In genomic region chr2:190335225-190335559, GRCh38 we compare ENCODE assay signal across 28 cellular contexts. TPM values are rescaled to one million over a fixed set of nuclear protein-coding genes. Genes with fewer than 3 reads are reported as not detected.
DNase-seq lines count a peak whose midpoint lies in the region; ATAC-seq, FAIRE-seq and TF ChIP-seq lines count a peak whose summit lies in the region.
"Had no signal": no experiment of that assay in that cellular context is flagged by ENCODE, and none has a peak within 500 bp of the region (broad histone marks: within the 10 kb centered on the region; RNA-seq: fewer than 3 reads in every experiment).

No MANE protein-coding gene starts in this region.

- ATAC-seq in pancreas, result peak; percentile 58 to 73 (median 68)
- no peak for ATAC-seq in CD4-positive, alpha-beta T cell (ENCODE audit: poor library complexity)
- no peak for ATAC-seq in HG03342 (IDR thresholded peaks at IDR 0.05; ENCODE audit: unreplicated experiment)
- ATAC-seq: gastroesophageal sphincter, GM12878 had no signal

- H3K4me1 Mint-ChIP-seq in Caco-2 (ENCODE audit: low read depth, unreplicated experiment), result peaks cover 16% of the 10 kb centered on the region
- H3K4me1 Mint-ChIP-seq in CD4-positive, alpha-beta T cell (ENCODE audit: low read depth), result no peaks in the 10 kb centered on the region
- H3K4me1 Mint-ChIP-seq: activated CD4-positive, alpha-beta memory T cell treated with anti-CD3 and anti-CD28 coated beads, Interleukin-2, amount 10 ng/mL, durations not matched to agents 7 days and 5 days; CD4-positive, alpha-beta memory T cell; immature natural killer cell; nephron had no signal

- no peak overlapping the region; the same call in 1 of the 2 replicates for H3K4me3 ChIP-seq in Caco-2 (ENCODE audit: low read depth, low read length)
- H3K4me3 ChIP-seq in pancreas, result peak overlapping the region in 2 of 4 donors; percentile 8 to 9
- no peak overlapping the region for H3K4me3 ChIP-seq in BE2C (ENCODE audit: low read depth, low read length)
- H3K4me3 ChIP-seq: dorsolateral prefrontal cortex, gastroesophageal sphincter, GM12878, lower lobe of right lung, SJCRH30 had no signal

- intact Hi-C loops in Caco-2 (cut with micrococcal nuclease; ENCODE audit: unreplicated experiment) (loop anchor here (1.0 to 2.0 kb wide), 2 partner anchors 8 to 176 kb away; partner anchors contain the start of gene INPP1), pancreas (cut with DNase I) (no loop called here)
- intact Hi-C loops in CD4-positive, alpha-beta T cell (cut with DNase I, micrococcal nuclease), result no loop called here

- H3K27ac ChIP-seq in pancreas, result peak overlapping the region in 2 of 4 donors; percentile 73 to 77
- no peak overlapping the region for H3K27ac ChIP-seq in CD4-positive, alpha-beta T cell (ENCODE audit: low read depth, low read length)
- H3K27ac ChIP-seq: dorsolateral prefrontal cortex, gastroesophageal sphincter, SJCRH30 had no signal

- H3K9me3 ChIP-seq in Caco-2 (no peaks in the 10 kb centered on the region), pancreas (no peaks in the 10 kb centered on the region), BE2C (no peaks in the 10 kb centered on the region)
- H3K9me3 ChIP-seq in CD4-positive, alpha-beta T cell (ENCODE audit: control insufficient read depth, low read length), result no peaks in the 10 kb centered on the region
- H3K9me3 ChIP-seq: gastroesophageal sphincter, lower lobe of right lung, Peyer's patch had no signal

- no peak for DNase-seq in Caco-2
- DNase-seq in amniotic epithelial cell (ENCODE audit: low read depth), result peak; percentile 71
- peak; percentile 18 for DNase-seq in kidney glomerular epithelial cell (lab: John Stamatoyannopoulos, UW)
- DNase-seq in pancreas, result no peak
- DNase-seq in OCI-M1 (lab: John Stamatoyannopoulos, UW), result no peak
- no peak for DNase-seq in CD4-positive, alpha-beta T cell
- no peak for DNase-seq in BE2C
- DNase-seq: activated CD4-positive, alpha-beta memory T cell treated with anti-CD3 and anti-CD28 coated beads, Interleukin-2, amount 10 ng/mL, durations not matched to agents 7 days and 5 days; activated CD8-positive, alpha-beta memory T cell treated with anti-CD3 and anti-CD28 coated beads, Interleukin-2, amount 50 U/mL, for 4 hours; activated naive CD4-positive, alpha-beta T cell treated with anti-CD3 and anti-CD28 coated beads for 36 hours; AML-193; CD4-positive, alpha-beta memory T cell; dorsolateral prefrontal cortex; immature natural killer cell; lower lobe of right lung; NCI-H146; NCI-H2107; Peyer's patch; SJCRH30; stimulated activated naive CD4-positive, alpha-beta T cell; T-helper 9 cell had no signal

- H3K4me3 Mint-ChIP-seq in Caco-2 (ENCODE audit: unreplicated experiment), result peak overlapping the region; percentile 61
- H3K4me3 Mint-ChIP-seq in CD4-positive, alpha-beta T cell, result no peak overlapping the region
- H3K4me3 Mint-ChIP-seq: activated CD4-positive, alpha-beta memory T cell treated with anti-CD3 and anti-CD28 coated beads, Interleukin-2, amount 10 ng/mL, durations not matched to agents 7 days and 5 days; activated naive CD4-positive, alpha-beta T cell treated with anti-CD3 and anti-CD28 coated beads for 36 hours; activated T-helper 1 cell treated with anti-CD3 and anti-CD28 coated beads, Interleukin-12 subunit alpha, Interleukin-12 subunit beta, Interleukin-2, Interleukin-4 antibody, amounts not matched to agents 30 ng/mL and 10 ng/mL and 1 ng/mL, durations not matched to agents 14 hours and 24 hours and 36 hours; brain; CD4-positive, alpha-beta memory T cell; immature natural killer cell; nephron had no signal

- POLR2A ChIA-PET in Caco-2 (lab: Charles Lee), result no interaction called here
- POLR2A ChIA-PET in CD4-positive, alpha-beta T cell (lab: Charles Lee), result no interaction called here

- no peak for TF ChIP-seq CTCF in Caco-2 (IDR thresholded peaks at IDR 0.05; ENCODE audit: insufficient read depth in 1 of 2, low read depth in 1 of 2, low read length in 1 of 2, severe bottlenecking in 1 of 2, unreplicated experiment in 1 of 2)
- no peak for TF ChIP-seq CTCF in pancreas (IDR thresholded peaks at IDR 0.05)
- TF ChIP-seq CTCF in CD4-positive, alpha-beta T cell (IDR thresholded peaks at IDR 0.05), result no peak
- TF ChIP-seq CTCF in BE2C (IDR thresholded peaks at IDR 0.05; ENCODE audit: low read depth, low read length), result no peak

- CTCF ChIA-PET in Caco-2 (lab: Charles Lee), result no interaction called here
- CTCF ChIA-PET in CD4-positive, alpha-beta T cell (lab: Charles Lee), result no interaction called here

- H3K9me3 Mint-ChIP-seq in Caco-2 (ENCODE audit: unreplicated experiment), result no peaks in the 10 kb centered on the region
- H3K9me3 Mint-ChIP-seq in CD4-positive, alpha-beta T cell, result no peaks in the 10 kb centered on the region
- H3K9me3 Mint-ChIP-seq: activated CD4-positive, alpha-beta memory T cell treated with anti-CD3 and anti-CD28 coated beads, Interleukin-2, amount 10 ng/mL, durations not matched to agents 7 days and 5 days; activated naive CD4-positive, alpha-beta T cell treated with anti-CD3 and anti-CD28 coated beads for 36 hours; activated T-helper 1 cell treated with anti-CD3 and anti-CD28 coated beads, Interleukin-12 subunit alpha, Interleukin-12 subunit beta, Interleukin-2, Interleukin-4 antibody, amounts not matched to agents 30 ng/mL and 10 ng/mL and 1 ng/mL, durations not matched to agents 14 hours and 24 hours and 36 hours; CD4-positive, alpha-beta memory T cell; immature natural killer cell; nephron had no signal

- peaks cover 23% of the 10 kb centered on the region for H3K4me1 ChIP-seq in Caco-2
- H3K4me1 ChIP-seq in pancreas, result peaks cover 0 to 30% (median 17%) of the 10 kb centered on the region in 3 donors
- H3K4me1 ChIP-seq in BE2C, result no peaks in the 10 kb centered on the region; the same call in 1 of the 2 replicates
- H3K4me1 ChIP-seq: gastroesophageal sphincter, lower lobe of right lung, Peyer's patch had no signal

- FAIRE-seq in pancreas (lab: Jason Lieb, UNC), result no peak
- FAIRE-seq: GM12878, urothelium cell line had no signal

- H3K27me3 ChIP-seq in Caco-2 (replicated peaks; ENCODE audit: control insufficient read depth, insufficient read depth, low read length), result no peaks in the 10 kb centered on the region
- no peaks in the 10 kb centered on the region for H3K27me3 ChIP-seq in pancreas
- no peaks in the 10 kb centered on the region for H3K27me3 ChIP-seq in CD4-positive, alpha-beta T cell (ENCODE audit: control insufficient read depth, insufficient read depth, low read length)
- H3K27me3 ChIP-seq in BE2C, result no peaks in the 10 kb centered on the region
- H3K27me3 ChIP-seq: dorsolateral prefrontal cortex, gastroesophageal sphincter, Peyer's patch, SJCRH30 had no signal

- peak overlapping the region; percentile 32 for H3K27ac Mint-ChIP-seq in Caco-2 (ENCODE audit: unreplicated experiment)
- H3K27ac Mint-ChIP-seq in CD4-positive, alpha-beta T cell, result no peak overlapping the region
- H3K27ac Mint-ChIP-seq: activated CD4-positive, alpha-beta memory T cell treated with anti-CD3 and anti-CD28 coated beads, Interleukin-2, amount 10 ng/mL, durations not matched to agents 7 days and 5 days; activated naive CD4-positive, alpha-beta T cell treated with anti-CD3 and anti-CD28 coated beads for 36 hours; activated T-helper 1 cell treated with anti-CD3 and anti-CD28 coated beads, Interleukin-12 subunit alpha, Interleukin-12 subunit beta, Interleukin-2, Interleukin-4 antibody, amounts not matched to agents 30 ng/mL and 10 ng/mL and 1 ng/mL, durations not matched to agents 14 hours and 24 hours and 36 hours; CD4-positive, alpha-beta memory T cell; immature natural killer cell; nephron had no signal

- no peaks in the 10 kb centered on the region for H3K36me3 ChIP-seq in Caco-2 (ENCODE audit: control insufficient read depth, insufficient read depth, low read length)
- H3K36me3 ChIP-seq in pancreas, result no peaks in the 10 kb centered on the region
- H3K36me3 ChIP-seq in BE2C, result no peaks in the 10 kb centered on the region
- H3K36me3 ChIP-seq: gastroesophageal sphincter, lower lobe of right lung, Peyer's patch, SJCRH30 had no signal

- no peaks in the 10 kb centered on the region for H3K36me3 Mint-ChIP-seq in Caco-2 (ENCODE audit: insufficient read depth, unreplicated experiment)
- H3K36me3 Mint-ChIP-seq in CD4-positive, alpha-beta T cell (ENCODE audit: low read depth), result no peaks in the 10 kb centered on the region
- H3K36me3 Mint-ChIP-seq: brain; CD4-positive, alpha-beta memory T cell had no signal

- BruUV-seq in Caco-2 (replicated peaks; lab: Mats Ljungman, UMichigan), result no TSS peak

- no peaks in the 10 kb centered on the region for H3K27me3 Mint-ChIP-seq in Caco-2 (ENCODE audit: insufficient read depth, unreplicated experiment)
- H3K27me3 Mint-ChIP-seq in CD4-positive, alpha-beta T cell, result peaks cover under 1% of the 10 kb centered on the region
- H3K27me3 Mint-ChIP-seq: brain had no signal

RNA-seq across cellular contexts. Expression of gene INPP1, which starts 8.2 kb away (rescaled TPM):
- total RNA-seq in Caco-2 (2022), result 23.2 TPM in 2 replicates
- 10 to 100 TPM; 11.5 to 19.8 (median 14.6) TPM for total RNA-seq in pancreas
- 10 to 100 TPM; 17.8 to 31.0 TPM for polyA plus RNA-seq in pancreas
- 1 to 10 TPM; 2.0 to 2.7 TPM for total RNA-seq in CD4-positive, alpha-beta T cell
- polyA plus RNA-seq in BE2C (2012; ENCODE audit: insufficient read depth, insufficient read length, low read depth), result 24.0 TPM

RNA-seq across cellular contexts. Expression of gene HIBCH, which starts 15.6 kb away (rescaled TPM):
- total RNA-seq in Caco-2 (2022), result 32.0 and 34.4 TPM in 2 replicates
- 10 to 100 TPM; 17.6 to 29.3 (median 22.6) TPM for total RNA-seq in pancreas
- polyA plus RNA-seq in pancreas, result 10 to 100 TPM in 1 of 2 donors, 1 to 10 TPM in 1; 7.6 to 14.3 TPM
- total RNA-seq in CD4-positive, alpha-beta T cell, result 1 to 10 TPM; 3.5 to 7.1 TPM
- polyA plus RNA-seq in BE2C (2012; ENCODE audit: insufficient read depth, insufficient read length, low read depth), result 14.5 TPM

Comparison
In these comparisons a context has a peak if more than half of its experiments do, and no peak if none do; other contexts are left out.
1. DNase-seq: peak in amniotic epithelial cell (single experiment) and kidney glomerular epithelial cell (single experiment); none in Caco-2 (0 of 2), pancreas (0 of 6), OCI-M1 (single experiment), CD4-positive, alpha-beta T cell (0 of 10) and BE2C (single experiment).
2. ATAC-seq: peak in pancreas (4 of 4); none in CD4-positive, alpha-beta T cell (single experiment) and HG03342 (single experiment).